ENCODE assay signal across 8 cellular contexts in genomic region chr3:32571192-32571485, GRCh38. TPM values are rescaled to one million over a fixed set of nuclear protein-coding genes. Genes with fewer than 3 reads are reported as not detected.
DNase-seq lines count a peak whose midpoint lies in the region; TF ChIP-seq lines count a peak whose summit lies in the region.

No MANE protein-coding gene starts in this region.

- no peak for TF ChIP-seq CTCF in mesothelial cell of epicardium (IDR thresholded peaks at IDR 0.05; ENCODE audit: unreplicated experiment)

- no peak for DNase-seq in T-helper 2 cell treated with Interferon-gamma antibody and Interleukin-4, amounts not matched to agents 5 μg/mL and 100 μg/mL, for 36 hours (ENCODE audit: low spot score)
- DNase-seq in T-helper 2 cell, result no peak
- DNase-seq in cerebellar cortex (ENCODE audit: low spot score), result peak; percentile 91
- no peak for DNase-seq in mesothelial cell of epicardium (ENCODE audit: low spot score in 2 of 2, unreplicated experiment in 2 of 2)
- no peak for DNase-seq in COLO829 (ENCODE audit: low spot score)
- no peak for DNase-seq in NCI-H187 treated with DMSO at 0.1 percent for 48 hours (lab: John Stamatoyannopoulos, UW)
- DNase-seq in AG20443 (ENCODE audit: low spot score), result no peak

- H3K27ac Mint-ChIP-seq in T-helper 2 cell treated with Interferon-gamma antibody and Interleukin-4, amounts not matched to agents 5 μg/mL and 100 μg/mL, for 36 hours, result peak overlapping the region; percentile 76
- H3K27ac Mint-ChIP-seq in mesothelial cell of epicardium, result peak overlapping the region; percentile 96

- H3K36me3 Mint-ChIP-seq in T-helper 2 cell treated with Interferon-gamma antibody and Interleukin-4, amounts not matched to agents 5 μg/mL and 100 μg/mL, for 36 hours (ENCODE audit: low read depth), result peaks cover 4% of the 10 kb centered on the region
- no peaks in the 10 kb centered on the region for H3K36me3 Mint-ChIP-seq in mesothelial cell of epicardium

- peaks cover 26% of the 10 kb centered on the region for H3K4me1 Mint-ChIP-seq in T-helper 2 cell treated with Interferon-gamma antibody and Interleukin-4, amounts not matched to agents 5 μg/mL and 100 μg/mL, for 36 hours (ENCODE audit: low read depth)
- H3K4me1 Mint-ChIP-seq in mesothelial cell of epicardium, result peaks cover 17% of the 10 kb centered on the region

- H3K9me3 Mint-ChIP-seq in T-helper 2 cell treated with Interferon-gamma antibody and Interleukin-4, amounts not matched to agents 5 μg/mL and 100 μg/mL, for 36 hours, result no peaks in the 10 kb centered on the region
- no peaks in the 10 kb centered on the region for H3K9me3 Mint-ChIP-seq in mesothelial cell of epicardium

- H3K9me3 ChIP-seq in KOPT-K1 (ENCODE audit: insufficient read depth, low read length, poor library complexity, severe bottlenecking), result no peaks in the 10 kb centered on the region

- H3K4me3 Mint-ChIP-seq in T-helper 2 cell treated with Interferon-gamma antibody and Interleukin-4, amounts not matched to agents 5 μg/mL and 100 μg/mL, for 36 hours, result peak overlapping the region; percentile 89
- peak overlapping the region; percentile 90 for H3K4me3 Mint-ChIP-seq in mesothelial cell of epicardium

- no peaks in the 10 kb centered on the region for H3K27me3 Mint-ChIP-seq in T-helper 2 cell treated with Interferon-gamma antibody and Interleukin-4, amounts not matched to agents 5 μg/mL and 100 μg/mL, for 36 hours (ENCODE audit: low read depth)
- no peaks in the 10 kb centered on the region for H3K27me3 Mint-ChIP-seq in mesothelial cell of epicardium (ENCODE audit: low read depth)

- H3K27ac ChIP-seq in KOPT-K1 (ENCODE audit: low read depth, low read length, poor library complexity, severe bottlenecking), result peak overlapping the region; percentile 94

- peaks cover 15% of the 10 kb centered on the region for H3K36me3 ChIP-seq in KOPT-K1 (ENCODE audit: insufficient read depth, low read length)

RNA-seq across cellular contexts. Expression of gene DYNC1LI1, which starts 0.5 kb away (rescaled TPM):
- total RNA-seq in mesothelial cell of epicardium, result 22.0 to 23.9 TPM (median 22.3 TPM) in 3 replicates
